ENCODE assay signal across 14 cellular contexts in genomic region chr3:148902173-148902791, GRCh38. TPM values are rescaled to one million over a fixed set of nuclear protein-coding genes. Genes with fewer than 3 reads are reported as not detected.
DNase-seq lines count a peak whose midpoint lies in the region; ATAC-seq, FAIRE-seq and TF ChIP-seq lines count a peak whose summit lies in the region.
"Had no signal": no experiment of that assay in that cellular context is flagged by ENCODE, and none has a peak within 500 bp of the region (broad histone marks: within the 10 kb centered on the region; RNA-seq: fewer than 3 reads in every experiment).

No MANE protein-coding gene starts in this region.

- 0 out of 4 replicates have a peak, but pooled peaks of 1 of the 2 experiments have one; percentile 10 for TF ChIP-seq EP300 in SK-N-SH (IDR thresholded peaks at IDR 0.05; ENCODE audit: borderline replicate concordance in 1 of 2, low read depth in 1 of 2, low read length in 1 of 2)
- no peak for TF ChIP-seq EP300 in tibial nerve (IDR thresholded peaks at IDR 0.05)

- no peak for TF ChIP-seq RAD21 in SK-N-SH (IDR thresholded peaks at IDR 0.05; ENCODE audit: low read length)

- WGBS in SK-N-SH (ENCODE audit: low lambda C conversion rate): 13% methylated on average over 3 of the region's 3 CpGs
- WGBS in tibial nerve, 2 donors: 28 to 37% methylated on average over 3 of the region's 3 CpGs

- no peak for TF ChIP-seq CTCF in SK-N-SH (IDR thresholded peaks at IDR 0.05)
- TF ChIP-seq CTCF in natural killer cell (IDR thresholded peaks at IDR 0.05): no peak
- no peak for TF ChIP-seq CTCF in tibial nerve (IDR thresholded peaks at IDR 0.05)

- peak overlapping the region; percentile 53; the same call in 1 of the 2 replicates for H3K4me2 ChIP-seq in SK-N-SH

- H3K9me2 ChIP-seq in SK-N-SH: no peaks in the 10 kb centered on the region

- no peaks in the 10 kb centered on the region for H3K9me3 Mint-ChIP-seq in natural killer cell

- no peak for FAIRE-seq in urothelium cell line (lab: Jason Lieb, UNC)
- FAIRE-seq: small intestine had no signal

- H3K9me3 ChIP-seq in SK-N-SH (no peaks in the 10 kb centered on the region), tibial nerve (no peaks in the 10 kb centered on the region)

- H4K20me1 ChIP-seq in SK-N-SH (ENCODE audit: insufficient read depth): no peaks in the 10 kb centered on the region

- CTCF ChIA-PET in SK-N-SH (lab: Yijun Ruan, JAX): interaction anchor here (1.0 to 1.6 kb wide), 2 partner anchors 12 to 183 kb away, joined by 3 read pairs; no protein-coding TSS in a partner anchor

- no peaks in the 10 kb centered on the region for H3K36me3 ChIP-seq in SK-N-SH (replicated peaks in 1 of 2; ENCODE audit: control insufficient read depth in 1 of 2, insufficient read depth in 2 of 2, low read length in 1 of 2)
- H3K36me3 ChIP-seq in tibial nerve: no peaks in the 10 kb centered on the region
- H3K36me3 ChIP-seq: WERI-Rb-1 had no signal

- H3K27ac Mint-ChIP-seq in natural killer cell: no peak overlapping the region
- H3K27ac Mint-ChIP-seq: activated CD8-positive, alpha-beta memory T cell treated with anti-CD3 and anti-CD28 coated beads, Interleukin-2, amount 10 ng/mL, durations not matched to agents 7 days and 5 days had no signal

- H3K27ac ChIP-seq in SK-N-SH (ENCODE audit: low read depth in 2 of 2, low read length in 1 of 2): peak overlapping the region; percentile 67 to 73; a peak in 3 of 4 replicates
- H3K27ac ChIP-seq in tibial nerve: no peak overlapping the region
- H3K27ac ChIP-seq: 22Rv1, WERI-Rb-1 had no signal

- DNase-seq in NCI-H2227 treated with DMSO at 0.1 percent for 48 hours (lab: John Stamatoyannopoulos, UW) (peak; percentile 0), NCI-H2227 (lab: John Stamatoyannopoulos, UW; ENCODE audit: unreplicated experiment) (no peak), SK-N-SH (no peak), fibroblast of the conjunctiva (ENCODE audit: low read depth) (peak; percentile 72), urothelium cell line (ENCODE audit: low spot score) (peak; percentile 10), natural killer cell (no peak), tibial nerve (ENCODE audit: low spot score in 2 of 2) (no peak), NCI-H2107 (lab: John Stamatoyannopoulos, UW) (no peak)
- DNase-seq: activated CD8-positive, alpha-beta memory T cell treated with anti-CD3 and anti-CD28 coated beads, Interleukin-2, amount 10 ng/mL, durations not matched to agents 7 days and 5 days; activated naive CD4-positive, alpha-beta T cell treated with Interleukin-2 at 50 U/mL for 16 hours; small intestine; WERI-Rb-1 had no signal

- H3K27me3 ChIP-seq in SK-N-SH (ENCODE audit: insufficient read depth): no peaks in the 10 kb centered on the region
- no peaks in the 10 kb centered on the region for H3K27me3 ChIP-seq in tibial nerve

- POLR2A ChIA-PET in SK-N-SH (lab: Yijun Ruan, JAX): no interaction called here

- no peaks in the 10 kb centered on the region for H3K4me1 Mint-ChIP-seq in natural killer cell
- H3K4me1 Mint-ChIP-seq: activated CD8-positive, alpha-beta memory T cell treated with anti-CD3 and anti-CD28 coated beads, Interleukin-2, amount 10 ng/mL, durations not matched to agents 7 days and 5 days had no signal

- H3K4me1 ChIP-seq in SK-N-SH (ENCODE audit: control insufficient read depth in 1 of 2, insufficient read depth in 2 of 2, low read depth in 1 of 2, low read length in 1 of 2) (peaks cover under 1 to 5% of the 10 kb centered on the region in 2 experiments; a peak in 3 of 4 replicates), tibial nerve (peaks cover 0 to 7% (median 0%) of the 10 kb centered on the region in 4 donors)

- H3K36me3 Mint-ChIP-seq in natural killer cell: no peaks in the 10 kb centered on the region
- H3K36me3 Mint-ChIP-seq: activated CD8-positive, alpha-beta memory T cell treated with anti-CD3 and anti-CD28 coated beads, Interleukin-2, amount 10 ng/mL, durations not matched to agents 7 days and 5 days had no signal

- TF ChIP-seq POLR2A in tibial nerve (IDR thresholded peaks at IDR 0.05): no peak

- no peak overlapping the region for H3K4me3 Mint-ChIP-seq in natural killer cell
- H3K4me3 Mint-ChIP-seq: activated CD8-positive, alpha-beta memory T cell treated with anti-CD3 and anti-CD28 coated beads, Interleukin-2, amount 10 ng/mL, durations not matched to agents 7 days and 5 days had no signal

- H3K4me3 ChIP-seq in SK-N-SH (ENCODE audit: low read depth in 2 of 2, low read length in 1 of 2): 0 out of 4 replicates have a peak overlapping the region, but pooled peaks of 1 of the 2 experiments have one; percentile 5
- no peak overlapping the region for H3K4me3 ChIP-seq in tibial nerve

- peaks cover 5% of the 10 kb centered on the region in 2 donors for H3K27me3 Mint-ChIP-seq in natural killer cell (ENCODE audit: low read depth in 2 of 2)

- intact Hi-C loops in natural killer cell (cut with micrococcal nuclease): no loop called here

- no peak for ATAC-seq in natural killer cell
- ATAC-seq: activated CD8-positive, alpha-beta memory T cell treated with anti-CD3 and anti-CD28 coated beads, Interleukin-2, amount 10 ng/mL, durations not matched to agents 7 days and 5 days; HCT116 had no signal

- no peak overlapping the region for H2AFZ ChIP-seq in SK-N-SH (ENCODE audit: low read depth)

- peak overlapping the region; percentile 44; the same call in 1 of the 2 replicates for H3K9ac ChIP-seq in SK-N-SH

- H3K79me2 ChIP-seq in SK-N-SH (ENCODE audit: insufficient read depth): no peaks in the 10 kb centered on the region

- peaks cover 22% of the 10 kb centered on the region for H3F3A ChIP-seq in SK-N-SH (replicated peaks; ENCODE audit: insufficient read depth)

TF ChIP-seq in SK-N-SH, 30 proteins besides CTCF, POLR2A, EP300 and RAD21:
- TF ChIP-seq FOSL2 (IDR thresholded peaks at IDR 0.05; ENCODE audit: borderline replicate concordance, low read depth) (peak; percentile 49; the same call in 1 of the 2 replicates), JUND (IDR thresholded peaks at IDR 0.05) (peak; percentile 53; the same call in 1 of the 2 replicates), RXRA (IDR thresholded peaks at IDR 0.05; ENCODE audit: borderline replicate concordance, low read depth) (peak; percentile 48), TAF1 (IDR thresholded peaks at IDR 0.05; ENCODE audit: borderline replicate concordance, low read depth, low read length) (no peak), PBX3 (IDR thresholded peaks at IDR 0.05) (peak; percentile 20), CHD2 (IDR thresholded peaks at IDR 0.05; ENCODE audit: low read length, partially characterized antibody) (no peak), SIN3A (IDR thresholded peaks at IDR 0.05; ENCODE audit: borderline replicate concordance, low read depth, low read length) (no peak), TEAD4 (IDR thresholded peaks at IDR 0.05; ENCODE audit: borderline replicate concordance, insufficient read depth) (0 out of 2 replicates have a peak, but pooled peaks have one; percentile 20), GABPA (IDR thresholded peaks at IDR 0.05; ENCODE audit: low read depth) (no peak), RCOR1 (IDR thresholded peaks at IDR 0.05; ENCODE audit: low read length) (no peak)

RNA-seq across cellular contexts. Expression of gene CPA3, which starts 37.2 kb away (rescaled TPM):
- 0.06 TPM in 1 of 2 replicates, not detected in the other for polyA plus RNA-seq in SK-N-SH (2012; rRNA removed)
- polyA plus RNA-seq in SK-N-SH (2012; cell fraction: cytosol; rRNA removed): 0.06 TPM in 1 of 2 replicates, not detected in the other
- polyA plus RNA-seq in SK-N-SH (2012; cell fraction: nucleus; rRNA removed): 0.06 TPM in 1 of 2 replicates, not detected in the other
- total RNA-seq in natural killer cell (10 to 100 TPM in 1 of 3 donors, 1 to 10 TPM in 1, not detected in 1; 1.1 to 59.7 TPM), tibial nerve (1 to 10 TPM in 3 of 4 donors, under 1 TPM in 1; 0.60 to 6.9 (median 2.8) TPM)
- total RNA-seq: activated CD8-positive, alpha-beta memory T cell treated with anti-CD3 and anti-CD28 coated beads, Interleukin-2, amount 10 ng/mL, durations not matched to agents 7 days and 5 days had no signal

Comparison
In these comparisons a context has a peak if more than half of its experiments do, and no peak if none do; other contexts are left out.
1. DNase-seq: peak in NCI-H2227 treated with DMSO at 0.1 percent for 48 hours (single experiment), fibroblast of the conjunctiva (single experiment) and urothelium cell line (single experiment); none in NCI-H2227 (single experiment), SK-N-SH (single experiment), natural killer cell (single experiment), tibial nerve (0 of 2) and NCI-H2107 (single experiment).
2. H3K27ac ChIP-seq: peak in SK-N-SH (2 of 2); none in tibial nerve (0 of 4).